In the genomic region with DNA sequence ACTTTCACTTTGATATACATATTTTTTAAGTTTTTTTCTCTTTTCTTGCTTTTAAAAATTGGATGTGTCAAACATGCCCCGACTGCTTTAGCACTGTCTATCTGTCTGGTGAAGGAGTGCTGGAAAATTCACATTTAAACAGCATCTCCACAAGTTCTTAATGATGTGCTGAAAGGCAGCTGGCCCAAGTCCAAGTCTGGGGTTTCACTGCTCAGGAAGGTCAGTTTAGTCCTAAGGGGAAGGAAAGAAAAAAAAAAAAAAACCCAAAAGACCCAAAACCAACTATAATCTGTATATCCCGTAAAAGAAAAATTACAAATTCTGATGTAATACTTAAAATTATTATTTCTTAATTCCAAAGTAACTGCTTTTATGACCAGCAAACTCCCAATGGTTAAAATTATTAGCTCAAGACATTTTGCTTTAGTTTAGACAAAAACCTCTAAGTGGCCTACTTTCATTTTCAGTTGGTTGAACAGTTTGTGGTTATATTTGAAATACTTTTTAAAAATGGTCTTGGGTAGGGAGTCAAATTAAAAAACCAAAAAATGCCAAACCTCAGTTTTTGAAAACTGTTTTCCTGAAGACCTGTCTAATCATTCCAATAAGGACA, we compare ENCODE assay signal across 12 cellular contexts.
DNase-seq lines count a peak whose midpoint lies in the region; ATAC-seq, FAIRE-seq and TF ChIP-seq lines count a peak whose summit lies in the region.
"Had no signal": no experiment of that assay in that cellular context is flagged by ENCODE, and none has a peak within 500 bp of the region (broad histone marks: within the 10 kb centered on the region; RNA-seq: fewer than 3 reads in every experiment).

No MANE protein-coding gene starts in this region.

- FAIRE-seq in D721Med (lab: Jason Lieb, UNC), result no peak

- TF ChIP-seq POLR2A in tibial nerve (IDR thresholded peaks at IDR 0.05), result no peak

- H3K27me3 Mint-ChIP-seq in activated CD4-positive, alpha-beta T cell treated with anti-CD3 and anti-CD28 coated beads, Interleukin-2, amount 10 ng/mL, durations not matched to agents 7 days and 5 days, result peaks cover 7% of the 10 kb centered on the region
- peaks cover 16% of the 10 kb centered on the region for H3K27me3 Mint-ChIP-seq in activated CD4-positive, alpha-beta T cell treated with anti-CD3 and anti-CD28 coated beads for 36 hours

- ATAC-seq in activated CD4-positive, alpha-beta T cell treated with anti-CD3 and anti-CD28 coated beads for 36 hours, result no peak

- CTCF ChIA-PET in activated CD4-positive, alpha-beta T cell treated with anti-CD3 and anti-CD28 coated beads, Interleukin-2, amount 10 ng/mL, durations not matched to agents 7 days and 5 days (lab: Charles Lee), result interaction anchor here (0.6 to 1.8 kb wide), 6 partner anchors 19 to 819 kb away, joined by 3 to 5 read pairs (median 4); no protein-coding TSS in a partner anchor
- CTCF ChIA-PET in activated CD4-positive, alpha-beta T cell treated with anti-CD3 and anti-CD28 coated beads for 36 hours (lab: Charles Lee), result interaction anchor here (0.7 to 1.2 kb wide), 4 partner anchors 17 to 741 kb away, joined by 3 read pairs; no protein-coding TSS in a partner anchor

- H3K27me3 ChIP-seq in SJCRH30 (no peaks in the 10 kb centered on the region), cardiac muscle cell (peaks cover 14% of the 10 kb centered on the region), tibial nerve (no peaks in the 10 kb centered on the region)
- H3K27me3 ChIP-seq in effector memory CD4-positive, alpha-beta T cell (replicated peaks; ENCODE audit: control insufficient read depth, insufficient read depth, low read length, poor library complexity, severe bottlenecking), result peaks cover 3% of the 10 kb centered on the region

- peak overlapping the region; percentile 63 for H3K27ac Mint-ChIP-seq in activated CD4-positive, alpha-beta T cell treated with anti-CD3 and anti-CD28 coated beads, Interleukin-2, amount 10 ng/mL, durations not matched to agents 7 days and 5 days
- no peak overlapping the region for H3K27ac Mint-ChIP-seq in activated CD4-positive, alpha-beta T cell treated with anti-CD3 and anti-CD28 coated beads for 36 hours
- H3K27ac Mint-ChIP-seq: activated T-helper 1 cell treated with anti-CD3 and anti-CD28 coated beads, Interleukin-12 subunit alpha, Interleukin-12 subunit beta, Interleukin-2, Interleukin-4 antibody, amounts not matched to agents 30 ng/mL and 10 ng/mL and 1 ng/mL, durations not matched to agents 14 hours and 24 hours and 36 hours; progenitor cell of endocrine pancreas had no signal

- TF ChIP-seq CTCF in cardiac muscle cell (IDR thresholded peaks at IDR 0.05; ENCODE audit: low read depth, low read length) (no peak), tibial nerve (IDR thresholded peaks at IDR 0.05) (no peak), D721Med (IDR thresholded peaks at IDR 0.05; ENCODE audit: insufficient read depth, missing control alignments) (no peak)

- H3K36me3 ChIP-seq in SJCRH30 (no peaks in the 10 kb centered on the region), cardiac muscle cell (no peaks in the 10 kb centered on the region), tibial nerve (no peaks in the 10 kb centered on the region)
- no peaks in the 10 kb centered on the region for H3K36me3 ChIP-seq in effector memory CD4-positive, alpha-beta T cell (ENCODE audit: control insufficient read depth, insufficient read depth, low read length)

- no peaks in the 10 kb centered on the region; the same call in 1 of the 2 replicates for H3K9me3 ChIP-seq in SJCRH30 (replicated peaks)
- H3K9me3 ChIP-seq in cardiac muscle cell (ENCODE audit: low read depth), result no peaks in the 10 kb centered on the region
- peaks cover 0 to under 1% (median 0%) of the 10 kb centered on the region in 4 donors for H3K9me3 ChIP-seq in tibial nerve
- no peaks in the 10 kb centered on the region for H3K9me3 ChIP-seq in effector memory CD4-positive, alpha-beta T cell (ENCODE audit: control insufficient read depth, low read length)

- POLR2A ChIA-PET in activated CD4-positive, alpha-beta T cell treated with anti-CD3 and anti-CD28 coated beads, Interleukin-2, amount 10 ng/mL, durations not matched to agents 7 days and 5 days (lab: Charles Lee), result interaction anchor here (0.6 kb wide), 2 partner anchors 32 to 726 kb away, joined by 3 to 5 read pairs; no protein-coding TSS in a partner anchor
- POLR2A ChIA-PET in activated CD4-positive, alpha-beta T cell treated with anti-CD3 and anti-CD28 coated beads for 36 hours (lab: Charles Lee), result interaction anchor here (0.7 kb wide), 1 partner anchor 630 kb away, joined by 4 read pairs; no protein-coding TSS in a partner anchor

- H3K4me1 ChIP-seq in SJCRH30 (peaks cover 2% of the 10 kb centered on the region; the same call in 1 of the 2 replicates), cardiac muscle cell (ENCODE audit: low read depth) (peaks cover 14% of the 10 kb centered on the region), tibial nerve (peaks cover 0 to 35% (median 14%) of the 10 kb centered on the region in 4 donors)
- no peaks in the 10 kb centered on the region for H3K4me1 ChIP-seq in effector memory CD4-positive, alpha-beta T cell (ENCODE audit: control insufficient read depth, insufficient read depth, low read length, poor library complexity, severe bottlenecking)

- H3K36me3 Mint-ChIP-seq in activated CD4-positive, alpha-beta T cell treated with anti-CD3 and anti-CD28 coated beads, Interleukin-2, amount 10 ng/mL, durations not matched to agents 7 days and 5 days (ENCODE audit: low read depth), result peaks cover 2% of the 10 kb centered on the region
- no peaks in the 10 kb centered on the region for H3K36me3 Mint-ChIP-seq in activated CD4-positive, alpha-beta T cell treated with anti-CD3 and anti-CD28 coated beads for 36 hours (ENCODE audit: low read depth)

- WGBS in tibial nerve, 2 donors, result 11 to 15% methylated on average over 2 of the region's 2 CpGs

- no peak for TF ChIP-seq EP300 in tibial nerve (IDR thresholded peaks at IDR 0.05)

- no peaks in the 10 kb centered on the region for H3K9me3 Mint-ChIP-seq in activated CD4-positive, alpha-beta T cell treated with anti-CD3 and anti-CD28 coated beads, Interleukin-2, amount 10 ng/mL, durations not matched to agents 7 days and 5 days
- no peaks in the 10 kb centered on the region for H3K9me3 Mint-ChIP-seq in activated CD4-positive, alpha-beta T cell treated with anti-CD3 and anti-CD28 coated beads for 36 hours (ENCODE audit: low read depth)

- DNase-seq in activated CD4-positive, alpha-beta T cell treated with anti-CD3 and anti-CD28 coated beads, Interleukin-2, amount 10 ng/mL, durations not matched to agents 7 days and 5 days, result no peak
- no peak for DNase-seq in activated CD4-positive, alpha-beta T cell treated with anti-CD3 and anti-CD28 coated beads for 36 hours
- peak; percentile 49 to 64 for DNase-seq in SJCRH30
- peak; percentile 77 to 90 for DNase-seq in cardiac muscle cell (ENCODE audit: low read depth in 1 of 2, low spot score in 1 of 2)
- peak; percentile 35 to 48 for DNase-seq in tibial nerve (ENCODE audit: low spot score in 2 of 2)
- DNase-seq in NCI-H146 treated with DMSO at 0.1 percent for 48 hours (lab: John Stamatoyannopoulos, UW; ENCODE audit: unreplicated experiment), result no peak
- no peak for DNase-seq in effector memory CD4-positive, alpha-beta T cell
- no peak for DNase-seq in D721Med (ENCODE audit: insufficient read length, low spot score)
- DNase-seq: C1 segment of cervical spinal cord, PC-9 had no signal

- no peak overlapping the region for H3K4me3 ChIP-seq in SJCRH30
- H3K4me3 ChIP-seq in cardiac muscle cell, result no peak overlapping the region
- peak overlapping the region in 1 of 4 donors; percentile 8 for H3K4me3 ChIP-seq in tibial nerve
- no peak overlapping the region for H3K4me3 ChIP-seq in effector memory CD4-positive, alpha-beta T cell (ENCODE audit: insufficient read depth, low read depth, low read length, poor library complexity, severe bottlenecking)
- H3K4me3 ChIP-seq: PC-9 had no signal

- intact Hi-C loops in activated CD4-positive, alpha-beta T cell treated with anti-CD3 and anti-CD28 coated beads for 36 hours (cut with DNase I, micrococcal nuclease), result loop anchor here (5.0 to 10.0 kb wide), 3 partner anchors 510 to 820 kb away; partner anchors contain the start of gene PRDM1 (in 1 of the 2)

- no peak overlapping the region for H3K4me3 Mint-ChIP-seq in activated CD4-positive, alpha-beta T cell treated with anti-CD3 and anti-CD28 coated beads, Interleukin-2, amount 10 ng/mL, durations not matched to agents 7 days and 5 days
- H3K4me3 Mint-ChIP-seq in activated CD4-positive, alpha-beta T cell treated with anti-CD3 and anti-CD28 coated beads for 36 hours, result no peak overlapping the region
- H3K4me3 Mint-ChIP-seq: activated T-helper 1 cell treated with anti-CD3 and anti-CD28 coated beads, Interleukin-12 subunit alpha, Interleukin-12 subunit beta, Interleukin-2, Interleukin-4 antibody, amounts not matched to agents 30 ng/mL and 10 ng/mL and 1 ng/mL, durations not matched to agents 14 hours and 24 hours and 36 hours had no signal

- H3K27ac ChIP-seq in SJCRH30 (no peak overlapping the region), cardiac muscle cell (no peak overlapping the region), tibial nerve (peak overlapping the region in 2 of 4 donors; percentile 42 to 52)
- H3K27ac ChIP-seq in effector memory CD4-positive, alpha-beta T cell (ENCODE audit: insufficient read depth, low read length, poor library complexity, severe bottlenecking), result no peak overlapping the region
- H3K27ac ChIP-seq: PC-9 had no signal

- H3K4me1 Mint-ChIP-seq in activated CD4-positive, alpha-beta T cell treated with anti-CD3 and anti-CD28 coated beads, Interleukin-2, amount 10 ng/mL, durations not matched to agents 7 days and 5 days, result peaks cover 29% of the 10 kb centered on the region
- peaks cover 13% of the 10 kb centered on the region for H3K4me1 Mint-ChIP-seq in activated CD4-positive, alpha-beta T cell treated with anti-CD3 and anti-CD28 coated beads for 36 hours

Comparison
In these comparisons a context has a peak if more than half of its experiments do, and no peak if none do; other contexts are left out.
1. DNase-seq: peak in SJCRH30 (2 of 2), cardiac muscle cell (2 of 2) and tibial nerve (2 of 2); none in activated CD4-positive, alpha-beta T cell treated with anti-CD3 and anti-CD28 coated beads, Interleukin-2, amount 10 ng/mL, durations not matched to agents 7 days and 5 days (single experiment), activated CD4-positive, alpha-beta T cell treated with anti-CD3 and anti-CD28 coated beads for 36 hours (single experiment), NCI-H146 treated with DMSO at 0.1 percent for 48 hours (single experiment), effector memory CD4-positive, alpha-beta T cell (0 of 3) and D721Med (single experiment).